Comparison of ENCODE assay signal across 8 cellular contexts in the genomic region with DNA sequence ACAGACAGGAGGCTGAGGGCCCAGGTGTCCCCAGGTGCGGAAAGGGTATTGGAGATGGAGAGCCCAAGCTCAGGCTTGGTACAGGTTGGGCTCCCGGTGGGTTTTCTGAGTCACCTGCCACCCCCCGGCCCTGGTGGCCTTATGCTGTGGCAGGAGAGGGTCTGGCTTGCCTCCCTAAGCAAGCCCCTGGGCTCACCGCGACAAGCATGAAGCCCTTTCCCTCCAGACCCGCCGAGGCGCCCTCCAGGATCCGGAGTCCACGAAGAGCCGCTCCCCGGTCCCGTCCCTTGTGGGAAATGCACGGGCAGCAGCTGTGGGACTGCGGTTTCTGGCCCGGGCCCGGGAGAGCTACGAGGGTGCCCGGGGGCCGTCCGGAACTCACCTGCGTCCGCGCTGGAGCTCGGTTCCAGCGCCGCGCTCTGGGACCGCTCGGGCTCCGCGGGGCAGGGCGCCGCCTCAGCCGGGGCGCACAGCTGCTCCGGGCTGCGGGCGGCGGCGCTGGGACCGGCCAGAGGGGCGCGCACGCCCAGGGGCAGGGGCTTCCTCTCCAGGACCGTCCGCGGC. TPM values are rescaled to one million over a fixed set of nuclear protein-coding genes. Genes with fewer than 3 reads are reported as not detected.
DNase-seq lines count a peak whose midpoint lies in the region; ATAC-seq, FAIRE-seq and TF ChIP-seq lines count a peak whose summit lies in the region.

No MANE protein-coding gene starts in this region.

- DNase-seq in NCI-H1105 treated with DMSO at 0.1 percent for 48 hours (lab: John Stamatoyannopoulos, UW), result peak; percentile 20
- DNase-seq in NCI-H1105 (lab: John Stamatoyannopoulos, UW), result no peak
- DNase-seq in NOMO-1 treated with dmso at 0.1 percent for 144 hours (lab: John Stamatoyannopoulos, UW; ENCODE audit: unreplicated experiment), result no peak
- no peak for DNase-seq in NCI-H524 treated with DMSO at 0.1 percent for 48 hours (lab: John Stamatoyannopoulos, UW)
- DNase-seq in urothelium cell line (ENCODE audit: low spot score), result no peak

- H3K9me3 Mint-ChIP-seq in brain, result peaks cover 0 to 5% (median 0%) of the 10 kb centered on the region in 5 experiments

- peaks cover 8% of the 10 kb centered on the region for H3K27me3 Mint-ChIP-seq in brain

- H3K9me3 ChIP-seq in neutrophil, result no peaks in the 10 kb centered on the region

- ATAC-seq in HG03432 (IDR thresholded peaks at IDR 0.05; ENCODE audit: unreplicated experiment), result peak; percentile 24

- no peaks in the 10 kb centered on the region for H3K36me3 Mint-ChIP-seq in brain

- H3K27me3 ChIP-seq in neutrophil, result peaks cover 34% of the 10 kb centered on the region

- H3K4me3 ChIP-seq in neutrophil (ENCODE audit: low read depth in 1 of 2, low read length in 1 of 2), result peak overlapping the region; percentile 55 to 58

- H3K4me1 ChIP-seq in neutrophil (ENCODE audit: control insufficient read depth in 1 of 2, insufficient read depth in 1 of 2, low read depth in 1 of 2, low read length in 1 of 2), result peaks cover 60 to 61% of the 10 kb centered on the region in 2 experiments

- TF ChIP-seq CTCF in brain (conservative IDR thresholded peaks at IDR 0.05), result no peak
- TF ChIP-seq CTCF in neutrophil (IDR thresholded peaks at IDR 0.05), result no peak

- no peak for FAIRE-seq in urothelium cell line (lab: Jason Lieb, UNC)

- peak overlapping the region; percentile 39 to 77 (median 57) for H3K4me3 Mint-ChIP-seq in brain

- peaks cover 19% of the 10 kb centered on the region for H3K4me1 Mint-ChIP-seq in brain

- H3K27ac ChIP-seq in neutrophil, result no peak overlapping the region

- H3K36me3 ChIP-seq in neutrophil, result no peaks in the 10 kb centered on the region

- H3K27ac Mint-ChIP-seq in brain, result no peak overlapping the region

RNA-seq across cellular contexts. Expression of a gene that starts 0.8 kb away (rescaled TPM):
- 65.8 TPM for polyA plus RNA-seq in brain (ENCODE audit: insufficient read depth, low read depth, low replicate concordance)

RNA-seq across cellular contexts. Expression of a gene that starts 7.7 kb away (rescaled TPM):
- polyA plus RNA-seq in brain (ENCODE audit: insufficient read depth, low read depth, low replicate concordance), result 24.1 TPM

RNA-seq across cellular contexts. Expression of a gene that starts 15.7 kb away (rescaled TPM):
- 66.8 TPM for polyA plus RNA-seq in brain (ENCODE audit: insufficient read depth, low read depth, low replicate concordance)

RNA-seq across cellular contexts. Expression of a gene that starts 17.2 kb away (rescaled TPM):
- polyA plus RNA-seq in brain (ENCODE audit: insufficient read depth, low read depth, low replicate concordance), result 65.1 TPM

RNA-seq across cellular contexts. Expression of a gene that starts 23.6 kb away (rescaled TPM):
- polyA plus RNA-seq in brain (ENCODE audit: insufficient read depth, low read depth, low replicate concordance), result 210 TPM
